8 cellular contexts compared by ENCODE assay signal in genomic region chr2:183079335-183079775, GRCh38.
DNase-seq lines count a peak whose midpoint lies in the region; ATAC-seq lines count a peak whose summit lies in the region.

No MANE protein-coding gene starts in this region.

- no peaks in the 10 kb centered on the region for H3K27me3 ChIP-seq in layer of hippocampus (ENCODE audit: control insufficient read depth, insufficient read depth, low read length)

- peak; percentile 52 for DNase-seq in NCI-H748 (lab: John Stamatoyannopoulos, UW; ENCODE audit: unreplicated experiment)
- no peak for DNase-seq in NCI-H748 treated with DMSO at 0.1 percent for 48 hours (lab: John Stamatoyannopoulos, UW)
- peak; percentile 80 for DNase-seq in superior temporal gyrus (ENCODE audit: extremely low spot score)
- DNase-seq in GDM1 (lab: John Stamatoyannopoulos, UW): no peak

- peak; percentile 49 for ATAC-seq in HG03354 (IDR thresholded peaks at IDR 0.05; ENCODE audit: poor library complexity, severe bottlenecking, unreplicated experiment)
- ATAC-seq in HG03097 (IDR thresholded peaks at IDR 0.05; ENCODE audit: low FRiP score, unreplicated experiment): no peak

- H3K27ac ChIP-seq in angular gyrus (ENCODE audit: low read depth, low read length): peak overlapping the region; percentile 89
- peak overlapping the region; percentile 65 for H3K27ac ChIP-seq in layer of hippocampus (ENCODE audit: low read depth, low read length)

Comparison
In these comparisons a context has a peak if more than half of its experiments do, and no peak if none do; other contexts are left out.
1. DNase-seq: peak in NCI-H748 (single experiment) and superior temporal gyrus (single experiment); none in NCI-H748 treated with DMSO at 0.1 percent for 48 hours (single experiment) and GDM1 (single experiment).